9 cellular contexts compared by ENCODE assay signal in genomic region chr10:124290095-124290795, GRCh38.
DNase-seq lines count a peak whose midpoint lies in the region; ATAC-seq and TF ChIP-seq lines count a peak whose summit lies in the region.
"Had no signal": no experiment of that assay in that cellular context is flagged by ENCODE, and none has a peak within 500 bp of the region (broad histone marks: within the 10 kb centered on the region; RNA-seq: fewer than 3 reads in every experiment).

No MANE protein-coding gene starts in this region.

- H4K20me1 ChIP-seq in IMR-90 (ENCODE audit: insufficient read depth, low read length) = no peaks in the 10 kb centered on the region

- peak in 1 of 2 donors; percentile 9 for DNase-seq in activated T-cell treated with anti-CD3 and anti-CD28 coated beads, Interleukin-2, amount 50 U/mL, for 72 hours
- DNase-seq in activated T-cell treated with anti-CD3 and anti-CD28 coated beads for 4 hours = no peak
- peak; percentile 6 for DNase-seq in IMR-90
- DNase-seq in cerebellum (ENCODE audit: low spot score) = peak; percentile 58
- DNase-seq in stimulated activated naive CD8-positive, alpha-beta T cell treated with anti-CD3 and anti-CD28 coated beads, Interleukin-15, Interleukin-2, amounts not matched to agents 100 U/mL and 50 U/mL, for 24 hours = peak; percentile 16
- DNase-seq in stimulated activated CD4-positive, alpha-beta T cell treated with anti-CD3 and anti-CD28 coated beads, Interleukin-2, amount 100 ng/mL, for 24 hours = no peak
- DNase-seq in NCI-H2107 (lab: John Stamatoyannopoulos, UW) = no peak
- no peak for DNase-seq in NCI-H146 treated with DMSO at 0.1 percent for 48 hours (lab: John Stamatoyannopoulos, UW; ENCODE audit: unreplicated experiment)

- no peak overlapping the region for H3K4me3 ChIP-seq in IMR-90 (ENCODE audit: insufficient read depth, low read depth, low read length)

- H2BK20ac ChIP-seq in IMR-90 (ENCODE audit: low read depth, low read length) = no peak overlapping the region

- dilution Hi-C loops in IMR-90 (cut with HindIII; ENCODE audit: low sequenced_read_pairs, unreplicated experiment) = no loop called here

- H3K27ac ChIP-seq in IMR-90 (ENCODE audit: insufficient read depth, low read length) = no peak overlapping the region
- H3K27ac ChIP-seq: C4-2B had no signal

- H3K9me3 Mint-ChIP-seq in activated T-cell treated with anti-CD3 and anti-CD28 coated beads, Interleukin-2, amount 50 U/mL, for 72 hours = no peaks in the 10 kb centered on the region

- TF ChIP-seq POLR2A in IMR-90 (IDR thresholded peaks at IDR 0.05; ENCODE audit: low read depth, low read length) = no peak

- POLR2A ChIA-PET in IMR-90 (lab: Charles Lee; ENCODE audit: unreplicated experiment) = no interaction called here

- TF ChIP-seq CTCF in IMR-90 (conservative IDR thresholded peaks at IDR 0.05; ENCODE audit: low read depth, low read length) = no peak

- in situ Hi-C loops in IMR-90 (cut with MboI; ENCODE audit: low sequenced_read_pairs) = no loop called here

- no peaks in the 10 kb centered on the region for H3K79me1 ChIP-seq in IMR-90 (ENCODE audit: low read depth in 1 of 2, low read length in 2 of 2)

- no peak overlapping the region for H3K27ac Mint-ChIP-seq in activated T-cell treated with anti-CD3 and anti-CD28 coated beads, Interleukin-2, amount 50 U/mL, for 72 hours

- no peak for TF ChIP-seq RAD21 in IMR-90 (IDR thresholded peaks at IDR 0.05; ENCODE audit: low read length)

- no peak overlapping the region for H2BK120ac ChIP-seq in IMR-90 (ENCODE audit: low read depth, low read length)

- H3K4me1 Mint-ChIP-seq in activated T-cell treated with anti-CD3 and anti-CD28 coated beads, Interleukin-2, amount 50 U/mL, for 72 hours (ENCODE audit: low read depth) = no peaks in the 10 kb centered on the region

- H2AFZ ChIP-seq in IMR-90 (replicated peaks; ENCODE audit: low read length, poor library complexity) = no peak overlapping the region

- H4K8ac ChIP-seq in IMR-90 (ENCODE audit: low read depth in 2 of 2, low read length in 2 of 2) = no peak overlapping the region

- H3K36me3 ChIP-seq in IMR-90 (ENCODE audit: control insufficient read depth, insufficient read depth, low read length) = no peaks in the 10 kb centered on the region

- H3K27me3 ChIP-seq in IMR-90 (ENCODE audit: control insufficient read depth, insufficient read depth, low read length) = no peaks in the 10 kb centered on the region

- H2AK9ac ChIP-seq in IMR-90 (replicated peaks; ENCODE audit: low read depth, low read length, poor library complexity) = no peak overlapping the region

- intact Hi-C loops in IMR-90 (cut with micrococcal nuclease) = no loop called here

- H3K4me2 ChIP-seq in IMR-90 (ENCODE audit: low read depth, low read length) = no peak overlapping the region

- H2AK5ac ChIP-seq in IMR-90 (ENCODE audit: low read depth, low read length) = no peak overlapping the region

- no peak overlapping the region for H2BK15ac ChIP-seq in IMR-90 (ENCODE audit: low read depth, low read length)

- H3K4ac ChIP-seq in IMR-90 (ENCODE audit: low read depth, low read length) = no peak overlapping the region

- H3K9me1 ChIP-seq in IMR-90 (ENCODE audit: insufficient read depth, low read length) = no peaks in the 10 kb centered on the region

- H3K4me3 Mint-ChIP-seq in activated T-cell treated with anti-CD3 and anti-CD28 coated beads, Interleukin-2, amount 50 U/mL, for 72 hours = no peak overlapping the region

- no TSS peak for BruUV-seq in IMR-90 (replicated peaks; lab: Mats Ljungman, UMichigan)

- no peak overlapping the region for H3K23ac ChIP-seq in IMR-90 (ENCODE audit: low read depth, low read length)

- CTCF ChIA-PET in IMR-90 (lab: Yijun Ruan, JAX) = no interaction called here

- H3K9ac ChIP-seq in IMR-90 (ENCODE audit: low read depth, low read length) = no peak overlapping the region

- H3K36me3 Mint-ChIP-seq in activated T-cell treated with anti-CD3 and anti-CD28 coated beads, Interleukin-2, amount 50 U/mL, for 72 hours (ENCODE audit: insufficient read depth in 2 of 2) = no peaks in the 10 kb centered on the region

- WGBS in IMR-90 (ENCODE audit: extremely low coverage in 2 of 2, insufficient read length in 1 of 2), 2 experiments = 67% methylated on average over 13 of the region's 14 CpGs; no CpG with 5 or more reads in 1 of the 2 experiments

- H4K91ac ChIP-seq in IMR-90 (ENCODE audit: insufficient read depth, low read depth, low read length) = no peak overlapping the region

- peaks cover 8% of the 10 kb centered on the region for H3K9me3 ChIP-seq in IMR-90 (ENCODE audit: control insufficient read depth, insufficient read depth, low read length)

- no peak overlapping the region for H4K5ac ChIP-seq in IMR-90 (ENCODE audit: low read depth, low read length)

- peak; percentile 29 to 46 for ATAC-seq in activated T-cell treated with anti-CD3 and anti-CD28 coated beads, Interleukin-2, amount 50 U/mL, for 72 hours (replicated peaks in 1 of 2)
- ATAC-seq in IMR-90 (ENCODE audit: low read depth) = no peak
- peak; percentile 45 for ATAC-seq in stimulated activated naive CD8-positive, alpha-beta T cell treated with anti-CD3 and anti-CD28 coated beads, Interleukin-15, Interleukin-2, amounts not matched to agents 100 U/mL and 50 U/mL, for 24 hours

- no peak overlapping the region for H2BK5ac ChIP-seq in IMR-90 (ENCODE audit: low read depth, low read length, poor library complexity, severe bottlenecking)

- H3K27me3 Mint-ChIP-seq in activated T-cell treated with anti-CD3 and anti-CD28 coated beads, Interleukin-2, amount 50 U/mL, for 72 hours (ENCODE audit: low read depth) = no peaks in the 10 kb centered on the region

- H3K14ac ChIP-seq in IMR-90 (replicated peaks; ENCODE audit: low read depth, low read length) = no peak overlapping the region

- no peaks in the 10 kb centered on the region for H3K4me1 ChIP-seq in IMR-90 (ENCODE audit: control insufficient read depth, insufficient read depth, low read length)

- no peak overlapping the region for H3K56ac ChIP-seq in IMR-90 (ENCODE audit: extremely low read depth, insufficient read depth, low read length)

- H3K18ac ChIP-seq in IMR-90 (ENCODE audit: low read depth, low read length) = no peak overlapping the region

TF ChIP-seq in IMR-90, 13 proteins besides CTCF, POLR2A, EP300 and RAD21:
- TF ChIP-seq BHLHE40 (IDR thresholded peaks at IDR 0.05; ENCODE audit: low read depth, low read length) = no peak
- no peak for TF ChIP-seq RCOR1 (IDR thresholded peaks at IDR 0.05; ENCODE audit: insufficient replicate concordance, low read length)
- no peak for TF ChIP-seq CEBPB (IDR thresholded peaks at IDR 0.05; ENCODE audit: low read depth, low read length)
- no peak for TF ChIP-seq SMC3 (IDR thresholded peaks at IDR 0.05; ENCODE audit: low read depth, low read length)
- no peak for TF ChIP-seq MAZ (IDR thresholded peaks at IDR 0.05; ENCODE audit: borderline replicate concordance, low read depth, low read length)
- TF ChIP-seq MXI1 (IDR thresholded peaks at IDR 0.05; ENCODE audit: borderline replicate concordance, low read depth, low read length) = no peak
- no peak for TF ChIP-seq NFE2L2 (IDR thresholded peaks at IDR 0.05; ENCODE audit: low read depth, low read length)
- no peak for TF ChIP-seq CHD1 (IDR thresholded peaks at IDR 0.05; ENCODE audit: low read depth, low read length)
- no peak for TF ChIP-seq ELK1 (IDR thresholded peaks at IDR 0.05; ENCODE audit: borderline replicate concordance, low read depth, low read length)
- no peak for TF ChIP-seq MAFK (IDR thresholded peaks at IDR 0.05; ENCODE audit: low read depth, low read length)
- no peak for TF ChIP-seq USF2 (IDR thresholded peaks at IDR 0.05; ENCODE audit: low read depth, low read length)
- TF ChIP-seq RFX5 (IDR thresholded peaks at IDR 0.05; ENCODE audit: low read depth, low read length) = no peak
TF ChIP-seq in IMR-90: peak in this region for 0.

Comparison
In these comparisons a context has a peak if more than half of its experiments do, and no peak if none do; other contexts are left out.
1. DNase-seq: peak in IMR-90 (single experiment), cerebellum (single experiment) and stimulated activated naive CD8-positive, alpha-beta T cell treated with anti-CD3 and anti-CD28 coated beads, Interleukin-15, Interleukin-2, amounts not matched to agents 100 U/mL and 50 U/mL, for 24 hours (single experiment); none in activated T-cell treated with anti-CD3 and anti-CD28 coated beads for 4 hours (single experiment), stimulated activated CD4-positive, alpha-beta T cell treated with anti-CD3 and anti-CD28 coated beads, Interleukin-2, amount 100 ng/mL, for 24 hours (0 of 2), NCI-H2107 (single experiment) and NCI-H146 treated with DMSO at 0.1 percent for 48 hours (single experiment).